ENCODE assay signal across 29 cellular contexts in the genomic region with DNA sequence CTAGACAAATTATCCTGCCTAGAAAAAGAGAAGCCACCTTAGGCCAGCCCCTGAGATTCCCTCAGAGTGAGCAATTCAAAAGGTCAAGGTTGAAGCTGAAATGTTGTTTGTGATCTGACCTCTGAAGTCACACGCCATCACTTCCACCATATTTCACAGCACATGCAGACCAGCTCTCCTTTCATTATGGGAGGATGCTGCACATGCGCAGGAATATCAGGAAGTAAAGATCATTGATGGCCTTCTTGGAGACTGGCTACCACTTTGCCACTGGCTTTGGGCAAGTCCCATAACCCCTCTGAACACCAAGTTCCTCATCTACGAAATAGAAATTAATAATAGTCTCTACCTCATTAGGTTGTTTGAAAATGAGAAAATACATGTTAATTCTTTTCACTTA.
"Had no signal": no experiment of that assay in that cellular context is flagged by ENCODE, and none has a peak within 500 bp of the region (broad histone marks: within the 10 kb centered on the region; RNA-seq: fewer than 3 reads in every experiment).

No MANE protein-coding gene starts in this region.

- H3K4me1 ChIP-seq: colonic mucosa, esophagus squamous epithelium, foreskin keratinocyte, gastroesophageal sphincter had no signal

- H3K27ac Mint-ChIP-seq: dendritic cell treated with granulocyte-macrophage colony-stimulating factor and Interleukin-4, amounts not matched to agents 40 ng/mL and 50 ng/mL, for 4 days; effector memory CD8-positive, alpha-beta T cell; endodermal cell had no signal

- H3K4me3 ChIP-seq: colonic mucosa, coronary artery, dorsolateral prefrontal cortex, esophagus muscularis mucosa, esophagus squamous epithelium, gastrocnemius medialis, gastroesophageal sphincter, heart left ventricle, heart right ventricle, hepatocyte had no signal

- FAIRE-seq: colon, endometrium, endothelial cell of umbilical vein, frontal cortex had no signal

- H3K36me3 ChIP-seq: colonic mucosa, esophagus muscularis mucosa, esophagus squamous epithelium, gastrocnemius medialis, gastroesophageal sphincter, heart left ventricle, heart right ventricle had no signal

- H3K27ac ChIP-seq: colonic mucosa, coronary artery, dorsolateral prefrontal cortex, epithelial cell of prostate, esophagus muscularis mucosa, esophagus squamous epithelium, foreskin keratinocyte, gastrocnemius medialis, gastroesophageal sphincter, heart left ventricle, heart right ventricle, hepatocyte had no signal

- H3K9me3 Mint-ChIP-seq: dendritic cell treated with granulocyte-macrophage colony-stimulating factor and Interleukin-4, amounts not matched to agents 40 ng/mL and 50 ng/mL, for 4 days; effector memory CD8-positive, alpha-beta T cell; endodermal cell had no signal

- H3K4me1 Mint-ChIP-seq: endodermal cell had no signal

- DNase-seq: colonic mucosa; cortex of kidney; dermis blood vessel endothelial cell; dorsolateral prefrontal cortex; effector CD4-positive, alpha-beta T cell; effector CD8-positive, alpha-beta T cell; effector memory CD4-positive, alpha-beta T cell; effector memory CD8-positive, alpha-beta T cell; endodermal cell; erythroblast; esophagus squamous epithelium; foreskin fibroblast; foreskin keratinocyte; foreskin melanocyte; gastrocnemius medialis; head of caudate nucleus; heart left ventricle; heart right ventricle had no signal

- H3K4me2 ChIP-seq: hepatocyte had no signal

- H3K9me3 ChIP-seq: colonic mucosa, esophagus muscularis mucosa, esophagus squamous epithelium, gastrocnemius medialis, gastroesophageal sphincter, heart left ventricle, heart right ventricle had no signal

- H2AFZ ChIP-seq: hepatocyte had no signal

- ATAC-seq: effector memory CD8-positive, alpha-beta T cell; esophagus mucosa; foreskin keratinocyte; gastrocnemius medialis; gastroesophageal sphincter; heart left ventricle; heart right ventricle had no signal

- H3K27me3 ChIP-seq: colonic mucosa, dorsolateral prefrontal cortex, esophagus muscularis mucosa, esophagus squamous epithelium, gastrocnemius medialis, gastroesophageal sphincter, heart left ventricle, heart right ventricle, hepatocyte had no signal

- H3K79me2 ChIP-seq: hepatocyte had no signal

- H3K4me3 Mint-ChIP-seq: dendritic cell treated with granulocyte-macrophage colony-stimulating factor and Interleukin-4, amounts not matched to agents 40 ng/mL and 50 ng/mL, for 4 days; effector memory CD8-positive, alpha-beta T cell; endodermal cell had no signal
